ENCODE assay signal across 15 cellular contexts in genomic region chr5:178211095-178212048, GRCh38. TPM values are rescaled to one million over a fixed set of nuclear protein-coding genes. Genes with fewer than 3 reads are reported as not detected.
DNase-seq lines count a peak whose midpoint lies in the region; ATAC-seq and TF ChIP-seq lines count a peak whose summit lies in the region.
"Had no signal": no experiment of that assay in that cellular context is flagged by ENCODE, and none has a peak within 500 bp of the region (broad histone marks: within the 10 kb centered on the region; RNA-seq: fewer than 3 reads in every experiment).

No MANE protein-coding gene starts in this region.

- H3K9ac ChIP-seq in SU-DHL-6 (ENCODE audit: low read length), result no peak overlapping the region

- H3K4me3 Mint-ChIP-seq in Calu3 (ENCODE audit: low read depth, unreplicated experiment) (no peak overlapping the region), endothelial cell (ENCODE audit: unreplicated experiment) (peak overlapping the region; percentile 42)
- H3K4me3 Mint-ChIP-seq: CD14-positive monocyte had no signal

- intact Hi-C loops in Calu3 (cut with micrococcal nuclease; ENCODE audit: unreplicated experiment) (no loop called here), tibial artery (cut with DNase I; ENCODE audit: low total_unique reads) (no loop called here)

- peaks cover 22% of the 10 kb centered on the region for H3K79me2 ChIP-seq in SU-DHL-6 (ENCODE audit: insufficient read depth, low read length)

- H3K4me1 Mint-ChIP-seq in Calu3 (ENCODE audit: low read depth, unreplicated experiment) (peaks cover 39% of the 10 kb centered on the region), endothelial cell (ENCODE audit: unreplicated experiment) (peaks cover 16% of the 10 kb centered on the region)

- H3K27me3 Mint-ChIP-seq in Calu3 (ENCODE audit: unreplicated experiment), result no peaks in the 10 kb centered on the region
- H3K27me3 Mint-ChIP-seq in endothelial cell (ENCODE audit: unreplicated experiment), result peaks cover 7% of the 10 kb centered on the region

- peaks cover 96% of the 10 kb centered on the region for H3K36me3 Mint-ChIP-seq in Calu3 (ENCODE audit: insufficient read depth, unreplicated experiment)
- H3K36me3 Mint-ChIP-seq in endothelial cell (ENCODE audit: low read depth, unreplicated experiment), result peaks cover 52% of the 10 kb centered on the region

- H3K36me3 ChIP-seq in SU-DHL-6 (ENCODE audit: low read length), result peaks cover 39% of the 10 kb centered on the region
- peaks cover 70 to 100% (median 96%) of the 10 kb centered on the region in 3 donors for H3K36me3 ChIP-seq in tibial artery

- no peaks in the 10 kb centered on the region for H3K9me3 ChIP-seq in SU-DHL-6 (ENCODE audit: insufficient read depth, low read length)
- no peaks in the 10 kb centered on the region for H3K9me3 ChIP-seq in tibial artery
- H3K9me3 ChIP-seq: right atrium auricular region, suprapubic skin had no signal

- peaks cover 29% of the 10 kb centered on the region for H4K20me1 ChIP-seq in SU-DHL-6 (ENCODE audit: low read depth, low read length)

- H3K9me2 ChIP-seq in SU-DHL-6 (replicated peaks; ENCODE audit: insufficient read depth, low read length), result no peaks in the 10 kb centered on the region

- TF ChIP-seq CTCF in 22Rv1 (IDR thresholded peaks at IDR 0.05) (no peak), Calu3 (IDR thresholded peaks at IDR 0.05; ENCODE audit: unreplicated experiment) (no peak), SU-DHL-6 (IDR thresholded peaks at IDR 0.05; ENCODE audit: insufficient read depth, low read length, poor library complexity, severe bottlenecking) (no peak), endothelial cell (IDR thresholded peaks at IDR 0.05; ENCODE audit: unreplicated experiment) (no peak), tibial artery (IDR thresholded peaks at IDR 0.05) (no peak)

- no peaks in the 10 kb centered on the region for H3K27me3 ChIP-seq in SU-DHL-6 (ENCODE audit: low read length)
- no peaks in the 10 kb centered on the region for H3K27me3 ChIP-seq in tibial artery
- H3K27me3 ChIP-seq: right atrium auricular region, suprapubic skin had no signal

- DNase-seq in Calu3, result no peak
- no peak for DNase-seq in endothelial cell (ENCODE audit: low spot score)
- DNase-seq in tibial artery, result no peak
- DNase-seq in activated effector memory CD4-positive, alpha-beta T cell treated with Interleukin-2 at 50 U/mL for 16 hours, result no peak
- DNase-seq in dermis blood vessel endothelial cell, result no peak
- DNase-seq: effector memory CD4-positive, alpha-beta T cell; MV-4-11; NCI-H446 had no signal

- no peak overlapping the region for H2AFZ ChIP-seq in SU-DHL-6 (ENCODE audit: low read depth, low read length, severe bottlenecking)
- H2AFZ ChIP-seq: PC-9 had no signal

- H3K4me3 ChIP-seq in SU-DHL-6 (ENCODE audit: insufficient read depth, low read length, poor library complexity, severe bottlenecking) (no peak overlapping the region), tibial artery (no peak overlapping the region)
- H3K4me3 ChIP-seq: PC-9, right atrium auricular region, suprapubic skin had no signal

- H3K9me3 Mint-ChIP-seq in Calu3 (ENCODE audit: low read depth, unreplicated experiment) (no peaks in the 10 kb centered on the region), endothelial cell (ENCODE audit: unreplicated experiment) (no peaks in the 10 kb centered on the region)

- no peak overlapping the region for H3K4me2 ChIP-seq in SU-DHL-6 (ENCODE audit: low read depth, low read length, poor library complexity, severe bottlenecking)
- H3K4me2 ChIP-seq: PC-9 had no signal

- H3K27ac ChIP-seq in 22Rv1 (peak overlapping the region; percentile 53), SU-DHL-6 (ENCODE audit: low read depth, low read length) (0 out of 2 replicates have a peak overlapping the region, but pooled peaks have one; percentile 17), tibial artery (no peak overlapping the region)
- H3K27ac ChIP-seq: PC-9, right atrium auricular region, suprapubic skin had no signal

- CTCF ChIA-PET in Calu3 (lab: Charles Lee), result no interaction called here

- H3F3A ChIP-seq in SU-DHL-6 (ENCODE audit: insufficient read depth), result peaks cover 90% of the 10 kb centered on the region

- BruUV-seq in Calu3 (replicated peaks; lab: Mats Ljungman, UMichigan), result no TSS peak

- ATAC-seq in GM21526 (IDR thresholded peaks at IDR 0.05; ENCODE audit: low FRiP score, unreplicated experiment), result no peak

- peak overlapping the region; percentile 34 for H3K27ac Mint-ChIP-seq in Calu3 (ENCODE audit: unreplicated experiment)
- peak overlapping the region; percentile 36 for H3K27ac Mint-ChIP-seq in endothelial cell (ENCODE audit: unreplicated experiment)

- peaks cover 0 to 15% (median 8%) of the 10 kb centered on the region in 4 donors for H3K4me1 ChIP-seq in tibial artery

RNA-seq across cellular contexts. Expression of gene HNRNPAB, which starts 7.0 kb away (rescaled TPM):
- total RNA-seq in Calu3 (2022) (306 and 314 TPM in 2 replicates), endothelial cell (ENCODE audit: unreplicated experiment) (162 TPM), dermis blood vessel endothelial cell (55.0 and 64.6 TPM in 2 replicates)

RNA-seq across cellular contexts. Expression of gene PHYKPL, which starts 21.2 kb away (rescaled TPM):
- total RNA-seq in Calu3 (2022) (87.5 and 96.7 TPM in 2 replicates), endothelial cell (ENCODE audit: unreplicated experiment) (53.1 TPM), dermis blood vessel endothelial cell (42.9 and 44.2 TPM in 2 replicates)

RNA-seq across cellular contexts. Expression of gene GMCL2, which starts 24.2 kb away (rescaled TPM):
- total RNA-seq in Calu3 (2022) (not detected in 2 replicates), endothelial cell (ENCODE audit: unreplicated experiment) (not detected), dermis blood vessel endothelial cell (not detected in 2 replicates)
- total RNA-seq: PC-9, right atrium auricular region had no signal

RNA-seq across cellular contexts. Expression of gene NHP2, which starts 57.7 kb away (rescaled TPM):
- total RNA-seq in Calu3 (2022) (182 and 193 TPM in 2 replicates), endothelial cell (ENCODE audit: unreplicated experiment) (84.7 TPM), dermis blood vessel endothelial cell (148 and 175 TPM in 2 replicates)

Comparison
In these comparisons a context has a peak if more than half of its experiments do, and no peak if none do; other contexts are left out.
1. H3K27ac ChIP-seq: peak in 22Rv1 (single experiment) and SU-DHL-6 (single experiment); none in tibial artery (0 of 2).